In genomic region chr14:30069536-30069935, GRCh38 we compare ENCODE assay signal across 19 cellular contexts.
DNase-seq lines count a peak whose midpoint lies in the region; ATAC-seq, FAIRE-seq and TF ChIP-seq lines count a peak whose summit lies in the region.
"Had no signal": no experiment of that assay in that cellular context is flagged by ENCODE, and none has a peak within 500 bp of the region (broad histone marks: within the 10 kb centered on the region; RNA-seq: fewer than 3 reads in every experiment).

No MANE protein-coding gene starts in this region.

- H3K36me3 Mint-ChIP-seq in astrocyte (ENCODE audit: low read depth, unreplicated experiment): no peaks in the 10 kb centered on the region
- H3K36me3 Mint-ChIP-seq in activated CD4-positive, alpha-beta memory T cell treated with anti-CD3 and anti-CD28 coated beads for 36 hours: no peaks in the 10 kb centered on the region
- H3K36me3 Mint-ChIP-seq: CD14-positive monocyte; CD8-positive, alpha-beta T cell had no signal

- H4K8ac ChIP-seq in IMR-90 (ENCODE audit: low read depth in 2 of 2, low read length in 2 of 2): no peak overlapping the region

- no peak overlapping the region for H3K4me3 Mint-ChIP-seq in astrocyte (ENCODE audit: unreplicated experiment)
- no peak overlapping the region for H3K4me3 Mint-ChIP-seq in activated CD4-positive, alpha-beta memory T cell treated with anti-CD3 and anti-CD28 coated beads for 36 hours
- H3K4me3 Mint-ChIP-seq: CD14-positive monocyte; CD8-positive, alpha-beta T cell; GM23338 had no signal

- H4K91ac ChIP-seq in IMR-90 (ENCODE audit: insufficient read depth, low read depth, low read length): no peak overlapping the region

- H3K27me3 ChIP-seq in IMR-90 (ENCODE audit: control insufficient read depth, insufficient read depth, low read length): no peaks in the 10 kb centered on the region
- H3K27me3 ChIP-seq in astrocyte (ENCODE audit: insufficient read depth, low read length): no peaks in the 10 kb centered on the region

- no CpG with 5 or more reads among the region's 1 CpG for WGBS in IMR-90 (ENCODE audit: extremely low coverage in 2 of 2, insufficient read length in 1 of 2), 2 experiments

- dilution Hi-C loops in IMR-90 (cut with HindIII; ENCODE audit: low sequenced_read_pairs, unreplicated experiment): no loop called here

- H3K36me3 ChIP-seq in IMR-90 (ENCODE audit: control insufficient read depth, insufficient read depth, low read length) (no peaks in the 10 kb centered on the region), astrocyte (ENCODE audit: insufficient read depth, low read length) (no peaks in the 10 kb centered on the region)

- H2AFZ ChIP-seq in IMR-90 (replicated peaks; ENCODE audit: low read length, poor library complexity) (no peak overlapping the region), astrocyte (ENCODE audit: low read depth, low read length) (no peak overlapping the region)
- H2AFZ ChIP-seq: GM23338 had no signal

- H2BK20ac ChIP-seq in IMR-90 (ENCODE audit: low read depth, low read length): no peak overlapping the region

- H4K20me1 ChIP-seq in IMR-90 (ENCODE audit: insufficient read depth, low read length) (no peaks in the 10 kb centered on the region), astrocyte (ENCODE audit: insufficient read depth, low read length) (no peaks in the 10 kb centered on the region)

- H3K4me3 ChIP-seq in IMR-90 (ENCODE audit: insufficient read depth, low read depth, low read length) (no peak overlapping the region), astrocyte (ENCODE audit: insufficient read depth, low read depth, low read length) (no peak overlapping the region)
- H3K4me3 ChIP-seq: A549, GM23338, K562 had no signal

- CTCF ChIA-PET in IMR-90 (lab: Yijun Ruan, JAX): no interaction called here
- CTCF ChIA-PET in activated CD4-positive, alpha-beta memory T cell treated with anti-CD3 and anti-CD28 coated beads for 36 hours (lab: Charles Lee): no interaction called here

- H2AK5ac ChIP-seq in IMR-90 (ENCODE audit: low read depth, low read length): no peak overlapping the region

- H3K18ac ChIP-seq in IMR-90 (ENCODE audit: low read depth, low read length): no peak overlapping the region

- H3K9ac ChIP-seq in IMR-90 (ENCODE audit: low read depth, low read length) (no peak overlapping the region), astrocyte (ENCODE audit: low read length) (no peak overlapping the region)

- peaks cover 5% of the 10 kb centered on the region for H3K9me3 Mint-ChIP-seq in astrocyte (ENCODE audit: unreplicated experiment)
- H3K9me3 Mint-ChIP-seq in activated CD4-positive, alpha-beta memory T cell treated with anti-CD3 and anti-CD28 coated beads for 36 hours: peaks cover 20% of the 10 kb centered on the region

- H2BK120ac ChIP-seq in IMR-90 (ENCODE audit: low read depth, low read length): no peak overlapping the region

- in situ Hi-C loops in IMR-90 (cut with MboI; ENCODE audit: low sequenced_read_pairs): no loop called here

- H3K27ac ChIP-seq in IMR-90 (ENCODE audit: insufficient read depth, low read length) (no peak overlapping the region), astrocyte (ENCODE audit: low read depth, low read length) (no peak overlapping the region)
- H3K27ac ChIP-seq: A549, HL-60 had no signal

- POLR2A ChIA-PET in IMR-90 (lab: Charles Lee; ENCODE audit: unreplicated experiment): no interaction called here
- POLR2A ChIA-PET in activated CD4-positive, alpha-beta memory T cell treated with anti-CD3 and anti-CD28 coated beads for 36 hours (lab: Charles Lee): no interaction called here

- ATAC-seq in IMR-90 (ENCODE audit: low read depth): 0 out of 2 replicates have a peak, but pooled peaks have one; percentile 17
- no peak for ATAC-seq in HG02938 (IDR thresholded peaks at IDR 0.05; ENCODE audit: unreplicated experiment)
- ATAC-seq: A549; CD8-positive, alpha-beta T cell; GM23338; K562 had no signal

- no peaks in the 10 kb centered on the region for H3K79me1 ChIP-seq in IMR-90 (ENCODE audit: low read depth in 1 of 2, low read length in 2 of 2)

- H3K27me3 Mint-ChIP-seq in astrocyte (ENCODE audit: low read depth, unreplicated experiment): no peaks in the 10 kb centered on the region
- no peaks in the 10 kb centered on the region for H3K27me3 Mint-ChIP-seq in activated CD4-positive, alpha-beta memory T cell treated with anti-CD3 and anti-CD28 coated beads for 36 hours

- H3K27ac Mint-ChIP-seq in astrocyte (ENCODE audit: unreplicated experiment): no peak overlapping the region
- H3K27ac Mint-ChIP-seq in activated CD4-positive, alpha-beta memory T cell treated with anti-CD3 and anti-CD28 coated beads for 36 hours: no peak overlapping the region
- H3K27ac Mint-ChIP-seq: CD14-positive monocyte; CD8-positive, alpha-beta T cell; GM23338 had no signal

- H3K4me1 Mint-ChIP-seq in astrocyte (ENCODE audit: low read depth, unreplicated experiment): no peaks in the 10 kb centered on the region
- H3K4me1 Mint-ChIP-seq in activated CD4-positive, alpha-beta memory T cell treated with anti-CD3 and anti-CD28 coated beads for 36 hours (ENCODE audit: low read depth): no peaks in the 10 kb centered on the region
- H3K4me1 Mint-ChIP-seq: CD14-positive monocyte, GM23338 had no signal

- no peak overlapping the region for H3K4ac ChIP-seq in IMR-90 (ENCODE audit: low read depth, low read length)

- H3K4me1 ChIP-seq in IMR-90 (ENCODE audit: control insufficient read depth, insufficient read depth, low read length): no peaks in the 10 kb centered on the region; the same call in 1 of the 2 replicates
- no peaks in the 10 kb centered on the region for H3K4me1 ChIP-seq in astrocyte (ENCODE audit: insufficient read depth, low read length)
- H3K4me1 ChIP-seq: A549 had no signal

- DNase-seq in IMR-90 (no peak), astrocyte (ENCODE audit: low read depth) (peak; percentile 27), iris pigment epithelial cell (ENCODE audit: low read depth) (peak; percentile 11), GM12891 (ENCODE audit: insufficient read length, low spot score) (no peak)
- no peak for DNase-seq in activated CD4-positive, alpha-beta memory T cell treated with anti-CD3 and anti-CD28 coated beads for 36 hours
- DNase-seq in activated T-cell treated with anti-CD3 and anti-CD28 coated beads, Interleukin-2, amount 50 U/mL, for 48 hours: no peak
- DNase-seq: CD8-positive, alpha-beta T cell; COR-L47; DMS153; DMS79 treated with DMSO at 0.1 percent for 48 hours; GDM1; H7 had no signal

- TF ChIP-seq POLR2A in IMR-90 (IDR thresholded peaks at IDR 0.05; ENCODE audit: low read depth, low read length) (no peak), GM12891 (IDR thresholded peaks at IDR 0.05; ENCODE audit: low read depth, low read length) (no peak)

- no TSS peak for BruUV-seq in IMR-90 (replicated peaks; lab: Mats Ljungman, UMichigan)

- no peak overlapping the region for H3K56ac ChIP-seq in IMR-90 (ENCODE audit: extremely low read depth, insufficient read depth, low read length)

- peaks cover 4% of the 10 kb centered on the region; the same call in 1 of the 2 replicates for H3K9me3 ChIP-seq in IMR-90 (ENCODE audit: control insufficient read depth, insufficient read depth, low read length)
- no peaks in the 10 kb centered on the region for H3K9me3 ChIP-seq in astrocyte (ENCODE audit: insufficient read depth, low read depth, low read length)
- H3K9me3 ChIP-seq: A549 had no signal

- H3K14ac ChIP-seq in IMR-90 (replicated peaks; ENCODE audit: low read depth, low read length): no peak overlapping the region

- no peaks in the 10 kb centered on the region for H3K9me1 ChIP-seq in IMR-90 (ENCODE audit: insufficient read depth, low read length)

- no peak overlapping the region for H2BK15ac ChIP-seq in IMR-90 (ENCODE audit: low read depth, low read length)

- H3K79me2 ChIP-seq in astrocyte (ENCODE audit: insufficient read depth, low read length): no peaks in the 10 kb centered on the region

- TF ChIP-seq CTCF in IMR-90 (conservative IDR thresholded peaks at IDR 0.05; ENCODE audit: low read depth, low read length) (no peak), astrocyte (IDR thresholded peaks at IDR 0.05; ENCODE audit: insufficient read depth, low read depth, low read length) (no peak)

- TF ChIP-seq RAD21 in IMR-90 (IDR thresholded peaks at IDR 0.05; ENCODE audit: low read length): no peak

- FAIRE-seq in astrocyte (lab: Jason Lieb, UNC): no peak
- no peak for FAIRE-seq in GM12891 (lab: Jason Lieb, UNC)
- FAIRE-seq: A549, D721Med, K562 had no signal

- intact Hi-C loops in IMR-90 (cut with micrococcal nuclease): no loop called here
- intact Hi-C loops in activated CD4-positive, alpha-beta memory T cell treated with anti-CD3 and anti-CD28 coated beads for 36 hours (cut with micrococcal nuclease): no loop called here

- H2BK5ac ChIP-seq in IMR-90 (ENCODE audit: low read depth, low read length, poor library complexity, severe bottlenecking): no peak overlapping the region

- H3K4me2 ChIP-seq in IMR-90 (ENCODE audit: low read depth, low read length) (no peak overlapping the region), astrocyte (ENCODE audit: low read length) (no peak overlapping the region)
- H3K4me2 ChIP-seq: A549, GM23338 had no signal

- no peak overlapping the region for H3K23ac ChIP-seq in IMR-90 (ENCODE audit: low read depth, low read length)

- H4K5ac ChIP-seq in IMR-90 (ENCODE audit: low read depth, low read length): no peak overlapping the region

- H2AK9ac ChIP-seq in IMR-90 (replicated peaks; ENCODE audit: low read depth, low read length, poor library complexity): no peak overlapping the region

TF ChIP-seq in IMR-90, 13 proteins besides CTCF, POLR2A, EP300 and RAD21 (continues in another document):
- TF ChIP-seq CHD1 (IDR thresholded peaks at IDR 0.05; ENCODE audit: low read depth, low read length): no peak
- TF ChIP-seq USF2 (IDR thresholded peaks at IDR 0.05; ENCODE audit: low read depth, low read length): no peak
- TF ChIP-seq FOS (IDR thresholded peaks at IDR 0.05; ENCODE audit: low read depth, low read length): no peak

TF ChIP-seq in GM12891, 5 proteins besides CTCF, POLR2A, EP300 and RAD21:
- TF ChIP-seq SPI1 (IDR thresholded peaks at IDR 0.05; ENCODE audit: low read depth, low read length) (no peak), PAX5 (IDR thresholded peaks at IDR 0.05; ENCODE audit: insufficient read depth, low read length, severe bottlenecking) (no peak), POLR2AphosphoS5 (IDR thresholded peaks at IDR 0.05; ENCODE audit: low read depth, low read length) (no peak), TAF1 (IDR thresholded peaks at IDR 0.05; ENCODE audit: low read depth, low read length) (no peak), POU2F2 (IDR thresholded peaks at IDR 0.05; ENCODE audit: low read depth, low read length) (no peak)

Comparison
In these comparisons a context has a peak if more than half of its experiments do, and no peak if none do; other contexts are left out.
1. DNase-seq: peak in astrocyte (single experiment) and iris pigment epithelial cell (single experiment); none in IMR-90 (single experiment), activated CD4-positive, alpha-beta memory T cell treated with anti-CD3 and anti-CD28 coated beads for 36 hours (single experiment), activated T-cell treated with anti-CD3 and anti-CD28 coated beads, Interleukin-2, amount 50 U/mL, for 48 hours (0 of 2) and GM12891 (single experiment).